In genomic region chr3:45631486-45631885, GRCh38 we compare ENCODE assay signal across 11 cellular contexts. TPM values are rescaled to one million over a fixed set of nuclear protein-coding genes. Genes with fewer than 3 reads are reported as not detected.
A peak's percentile ranks its signal among the peaks of the same experiment; 100 is the strongest.
DNase-seq lines count a peak whose midpoint lies in the region; ATAC-seq and TF ChIP-seq lines count a peak whose summit lies in the region.
"Had no signal": no experiment of that assay in that cellular context is flagged by ENCODE, and none has a peak within 500 bp of the region (broad histone marks: within the 10 kb centered on the region; RNA-seq: fewer than 3 reads in every experiment).

No MANE protein-coding gene starts in this region.

- H3K27me3 ChIP-seq in SK-N-SH (ENCODE audit: insufficient read depth) (no peaks in the 10 kb centered on the region), right cardiac atrium (ENCODE audit: control insufficient read depth, insufficient read depth) (no peaks in the 10 kb centered on the region)

- no peaks in the 10 kb centered on the region for H4K20me1 ChIP-seq in SK-N-SH (ENCODE audit: insufficient read depth)

- no peaks in the 10 kb centered on the region for H3K9me3 Mint-ChIP-seq in T-helper 2 cell treated with Interferon-gamma antibody and Interleukin-4, amounts not matched to agents 5 μg/mL and 100 μg/mL, for 36 hours
- H3K9me3 Mint-ChIP-seq in stimulated activated naive B cell treated with anti-CD40 and anti-IgM and Interleukin-4, amounts not matched to agents 10 μg/mL and 1 μg/mL and 100 μg/mL, for 72 hours, result no peaks in the 10 kb centered on the region

- H3K4me3 Mint-ChIP-seq in T-helper 2 cell treated with Interferon-gamma antibody and Interleukin-4, amounts not matched to agents 5 μg/mL and 100 μg/mL, for 36 hours, result no peak overlapping the region
- H3K4me3 Mint-ChIP-seq in stimulated activated naive B cell treated with anti-CD40 and anti-IgM and Interleukin-4, amounts not matched to agents 10 μg/mL and 1 μg/mL and 100 μg/mL, for 72 hours, result peak overlapping the region in 1 of 2 donors; percentile 50

- no peak for TF ChIP-seq RAD21 in SK-N-SH (IDR thresholded peaks at IDR 0.05; ENCODE audit: low read length)

- peak; percentile 6; the same call in 1 of the 3 replicates for ATAC-seq in SK-N-SH treated with all-trans-retinoic acid at 6 μM for 48 hours
- ATAC-seq in right cardiac atrium, result peak; percentile 64 to 78
- ATAC-seq in stimulated activated naive B cell treated with anti-CD40 and anti-IgM and Interleukin-4, amounts not matched to agents 10 μg/mL and 1 μg/mL and 100 μg/mL, for 72 hours (replicated peaks), result peak; percentile 81 to 83
- ATAC-seq in HG02884 (IDR thresholded peaks at IDR 0.05; ENCODE audit: unreplicated experiment), result no peak
- no peak for ATAC-seq in GM19328 (IDR thresholded peaks at IDR 0.05; ENCODE audit: unreplicated experiment)

- WGBS in SK-N-SH (ENCODE audit: low lambda C conversion rate), result 73% methylated on average over 6 of the region's 6 CpGs
- WGBS in right cardiac atrium, result 12% methylated on average over 6 of the region's 6 CpGs

- DNase-seq in SK-N-SH, result no peak
- no peak for DNase-seq in T-helper 2 cell treated with Interferon-gamma antibody and Interleukin-4, amounts not matched to agents 5 μg/mL and 100 μg/mL, for 36 hours (ENCODE audit: low spot score)
- DNase-seq in right cardiac atrium, result no peak
- no peak for DNase-seq in stimulated activated naive B cell treated with anti-CD40 and anti-IgM and Interleukin-4, amounts not matched to agents 10 μg/mL and 1 μg/mL and 100 μg/mL, for 72 hours
- no peak for DNase-seq in NCI-H524 (lab: John Stamatoyannopoulos, UW)
- DNase-seq: foreskin fibroblast had no signal

- POLR2A ChIA-PET in SK-N-SH (lab: Yijun Ruan, JAX), result no interaction called here

- H3K27ac ChIP-seq in SK-N-SH (ENCODE audit: low read depth in 2 of 2, low read length in 1 of 2) (no peak overlapping the region; a peak in 1 of 4 replicates), right cardiac atrium (ENCODE audit: low read length) (no peak overlapping the region)
- H3K27ac ChIP-seq: 22Rv1, VCaP had no signal

- CTCF ChIA-PET in SK-N-SH (lab: Yijun Ruan, JAX), result interaction anchor here (2.6 kb wide), 1 partner anchor 25 kb away, joined by 12 read pairs; no protein-coding TSS in a partner anchor

- H3K27ac Mint-ChIP-seq in T-helper 2 cell treated with Interferon-gamma antibody and Interleukin-4, amounts not matched to agents 5 μg/mL and 100 μg/mL, for 36 hours, result peak overlapping the region; percentile 60
- H3K27ac Mint-ChIP-seq in stimulated activated naive B cell treated with anti-CD40 and anti-IgM and Interleukin-4, amounts not matched to agents 10 μg/mL and 1 μg/mL and 100 μg/mL, for 72 hours, result peak overlapping the region; percentile 95

- no peaks in the 10 kb centered on the region for H3K27me3 Mint-ChIP-seq in T-helper 2 cell treated with Interferon-gamma antibody and Interleukin-4, amounts not matched to agents 5 μg/mL and 100 μg/mL, for 36 hours (ENCODE audit: low read depth)
- no peaks in the 10 kb centered on the region for H3K27me3 Mint-ChIP-seq in stimulated activated naive B cell treated with anti-CD40 and anti-IgM and Interleukin-4, amounts not matched to agents 10 μg/mL and 1 μg/mL and 100 μg/mL, for 72 hours

- H3K36me3 Mint-ChIP-seq in T-helper 2 cell treated with Interferon-gamma antibody and Interleukin-4, amounts not matched to agents 5 μg/mL and 100 μg/mL, for 36 hours (ENCODE audit: low read depth), result peaks cover 6% of the 10 kb centered on the region
- peaks cover 10 to 29% of the 10 kb centered on the region in 2 donors for H3K36me3 Mint-ChIP-seq in stimulated activated naive B cell treated with anti-CD40 and anti-IgM and Interleukin-4, amounts not matched to agents 10 μg/mL and 1 μg/mL and 100 μg/mL, for 72 hours

- peaks cover 8 to 9% of the 10 kb centered on the region in 2 experiments; a peak in 3 of 4 replicates for H3K4me1 ChIP-seq in SK-N-SH (ENCODE audit: control insufficient read depth in 1 of 2, insufficient read depth in 2 of 2, low read depth in 1 of 2, low read length in 1 of 2)
- H3K4me1 ChIP-seq in right cardiac atrium (ENCODE audit: control insufficient read depth, insufficient read depth, low read length), result no peaks in the 10 kb centered on the region

- H3K9me3 ChIP-seq in SK-N-SH (no peaks in the 10 kb centered on the region), right cardiac atrium (ENCODE audit: control insufficient read depth, low read length) (no peaks in the 10 kb centered on the region)

- no peak overlapping the region for H3K4me2 ChIP-seq in SK-N-SH

- peaks cover 0 to 6% of the 10 kb centered on the region in 2 experiments for H3K36me3 ChIP-seq in SK-N-SH (replicated peaks in 1 of 2; ENCODE audit: control insufficient read depth in 1 of 2, insufficient read depth in 2 of 2, low read length in 1 of 2)

- H3K79me2 ChIP-seq in SK-N-SH (ENCODE audit: insufficient read depth), result peaks cover 79% of the 10 kb centered on the region

- no peak for TF ChIP-seq CTCF in SK-N-SH (IDR thresholded peaks at IDR 0.05)

- H3K9me2 ChIP-seq in SK-N-SH, result no peaks in the 10 kb centered on the region

- intact Hi-C loops in right cardiac atrium (cut with DNase I), result no loop called here

- H3F3A ChIP-seq in SK-N-SH (replicated peaks; ENCODE audit: insufficient read depth), result peaks cover 4% of the 10 kb centered on the region

- H3K4me3 ChIP-seq in SK-N-SH (ENCODE audit: low read depth in 2 of 2, low read length in 1 of 2) (no peak overlapping the region), right cardiac atrium (ENCODE audit: low read length) (no peak overlapping the region)

- H2AFZ ChIP-seq in SK-N-SH (ENCODE audit: low read depth), result no peak overlapping the region

- H3K9ac ChIP-seq in SK-N-SH, result no peak overlapping the region

- no peak for TF ChIP-seq EP300 in SK-N-SH (IDR thresholded peaks at IDR 0.05; ENCODE audit: borderline replicate concordance in 1 of 2, low read depth in 1 of 2, low read length in 1 of 2)

- H3K4me1 Mint-ChIP-seq in T-helper 2 cell treated with Interferon-gamma antibody and Interleukin-4, amounts not matched to agents 5 μg/mL and 100 μg/mL, for 36 hours (ENCODE audit: low read depth), result peaks cover 14% of the 10 kb centered on the region
- peaks cover 32 to 78% of the 10 kb centered on the region in 2 donors for H3K4me1 Mint-ChIP-seq in stimulated activated naive B cell treated with anti-CD40 and anti-IgM and Interleukin-4, amounts not matched to agents 10 μg/mL and 1 μg/mL and 100 μg/mL, for 72 hours

TF ChIP-seq in SK-N-SH treated with all-trans-retinoic acid at 6 μM for 48 hours, 23 proteins besides CTCF, POLR2A, EP300 and RAD21:
- TF ChIP-seq ZFP30 (CRISPR knock-in tag; IDR thresholded peaks at IDR 0.05), result no peak
- TF ChIP-seq ISL1 (CRISPR knock-in tag; IDR thresholded peaks at IDR 0.05), result no peak
- TF ChIP-seq ZFP3 (CRISPR knock-in tag; IDR thresholded peaks at IDR 0.05), result no peak

TF ChIP-seq in SK-N-SH, 30 proteins besides CTCF, POLR2A, EP300 and RAD21 (continues in another document):
- TF ChIP-seq ZBTB33 (IDR thresholded peaks at IDR 0.05; ENCODE audit: borderline replicate concordance, low read depth) (no peak), PBX3 (IDR thresholded peaks at IDR 0.05) (no peak), EZH2phosphoT487 (IDR thresholded peaks at IDR 0.05; ENCODE audit: borderline replicate concordance, low read depth) (no peak), POLR2AphosphoS5 (IDR thresholded peaks at IDR 0.05; ENCODE audit: low read depth, low read length) (no peak), GABPA (IDR thresholded peaks at IDR 0.05; ENCODE audit: low read depth) (no peak), USF2 (IDR thresholded peaks at IDR 0.05; ENCODE audit: borderline replicate concordance, low read depth, low read length) (no peak), JUND (IDR thresholded peaks at IDR 0.05) (no peak), TAF1 (IDR thresholded peaks at IDR 0.05; ENCODE audit: borderline replicate concordance, low read depth, low read length) (no peak), RXRA (IDR thresholded peaks at IDR 0.05; ENCODE audit: borderline replicate concordance, low read depth) (no peak)

RNA-seq across cellular contexts. Expression of gene LIMD1, which starts 36.9 kb away (rescaled TPM):
- 7.6 and 10.5 TPM in 2 replicates for polyA plus RNA-seq in SK-N-SH (2012; rRNA removed)
- polyA plus RNA-seq in SK-N-SH (2012; cell fraction: cytosol; rRNA removed), result 2.7 and 5.0 TPM in 2 replicates
- 22.5 and 25.5 TPM in 2 replicates for polyA plus RNA-seq in SK-N-SH (2012; cell fraction: nucleus; rRNA removed)
- total RNA-seq in right cardiac atrium, result 10 to 100 TPM; 18.6 to 25.4 (median 22.2) TPM
- polyA plus RNA-seq in right cardiac atrium, result 8.7 TPM

RNA-seq across cellular contexts. Expression of gene SACM1L, which starts 57.7 kb away (rescaled TPM):
- polyA plus RNA-seq in SK-N-SH (2012; rRNA removed) (11.2 and 16.7 TPM in 2 replicates), right cardiac atrium (17.0 TPM)
- polyA plus RNA-seq in SK-N-SH (2012; cell fraction: cytosol; rRNA removed), result 15.4 and 16.4 TPM in 2 replicates
- polyA plus RNA-seq in SK-N-SH (2012; cell fraction: nucleus; rRNA removed), result 13.7 and 35.1 TPM in 2 replicates
- total RNA-seq in right cardiac atrium, result 10 to 100 TPM; 26.9 to 32.0 (median 29.5) TPM

Comparison
In these comparisons a context has a peak if more than half of its experiments do, and no peak if none do; other contexts are left out.
1. ATAC-seq: peak in SK-N-SH treated with all-trans-retinoic acid at 6 μM for 48 hours (single experiment), right cardiac atrium (2 of 2) and stimulated activated naive B cell treated with anti-CD40 and anti-IgM and Interleukin-4, amounts not matched to agents 10 μg/mL and 1 μg/mL and 100 μg/mL, for 72 hours (2 of 2); none in HG02884 (single experiment) and GM19328 (single experiment).